10 cellular contexts compared by ENCODE assay signal in genomic region chr16:456891-457483, GRCh38. TPM values are rescaled to one million over a fixed set of nuclear protein-coding genes. Genes with fewer than 3 reads are reported as not detected.
DNase-seq lines count a peak whose midpoint lies in the region; ATAC-seq, FAIRE-seq and TF ChIP-seq lines count a peak whose summit lies in the region.
"Had no signal": no experiment of that assay in that cellular context is flagged by ENCODE, and none has a peak within 500 bp of the region (broad histone marks: within the 10 kb centered on the region; RNA-seq: fewer than 3 reads in every experiment).

No MANE protein-coding gene starts in this region.

- H3K4me3 ChIP-seq in HepG2 (replicated peaks in 1 of 3; ENCODE audit: insufficient read depth in 1 of 3, low read depth in 2 of 3, low read length in 3 of 3), result no peak overlapping the region
- H3K4me3 ChIP-seq in suprapubic skin, result no peak overlapping the region

- no peaks in the 10 kb centered on the region for H3K9me3 Mint-ChIP-seq in chondrocyte (ENCODE audit: low read depth)
- no peaks in the 10 kb centered on the region for H3K9me3 Mint-ChIP-seq in stimulated activated memory B cell treated with anti-CD40 and anti-IgM and Interleukin-4, amounts not matched to agents 10 μg/mL and 1 μg/mL and 100 μg/mL, for 72 hours

- peaks cover 6 to 11% of the 10 kb centered on the region in 2 experiments; a peak in 4 of 5 replicates for H3K36me3 ChIP-seq in HepG2 (replicated peaks in 1 of 2; ENCODE audit: control insufficient read depth in 1 of 2, insufficient read depth in 2 of 2, low read length in 2 of 2)
- peaks cover 9% of the 10 kb centered on the region for H3K36me3 ChIP-seq in suprapubic skin

- H3K4me2 ChIP-seq in HepG2 (ENCODE audit: low read depth, low read length), result no peak overlapping the region

- H3K27ac ChIP-seq in HepG2 (ENCODE audit: extremely low read length, insufficient read depth, low read length) (peak overlapping the region; percentile 38), suprapubic skin (peak overlapping the region; percentile 1)

- H3K79me2 ChIP-seq in HepG2 (ENCODE audit: insufficient read depth, low read length), result peaks cover 22% of the 10 kb centered on the region

- DNase-seq in NCI-H2029 treated with DMSO at 0.1 percent for 48 hours (lab: John Stamatoyannopoulos, UW), result peak; percentile 96
- DNase-seq in chondrocyte (ENCODE audit: low spot score), result no peak
- no peak for DNase-seq in HepG2 (ENCODE audit: low spot score)
- DNase-seq in suprapubic skin (ENCODE audit: low spot score in 2 of 2), result no peak
- DNase-seq in activated naive CD4-positive, alpha-beta T cell treated with anti-CD3 and anti-CD28 coated beads, Interleukin-2, amount 50 U/mL, for 16 hours, result no peak
- DNase-seq: activated CD4-positive, alpha-beta T cell treated with anti-CD3 and anti-CD28 coated beads for 1 hour; stimulated activated naive CD4-positive, alpha-beta T cell had no signal

- H3K4me1 Mint-ChIP-seq in chondrocyte (ENCODE audit: low read depth), result peaks cover 29% of the 10 kb centered on the region
- peaks cover 6% of the 10 kb centered on the region for H3K4me1 Mint-ChIP-seq in stimulated activated memory B cell treated with anti-CD40 and anti-IgM and Interleukin-4, amounts not matched to agents 10 μg/mL and 1 μg/mL and 100 μg/mL, for 72 hours

- TF ChIP-seq EP300 in HepG2 (IDR thresholded peaks at IDR 0.05; ENCODE audit: low read depth in 2 of 2, low read length in 2 of 2) (no peak), HepG2 (CRISPR knock-in tag; IDR thresholded peaks at IDR 0.05; ENCODE audit: borderline replicate concordance) (no peak), suprapubic skin (IDR thresholded peaks at IDR 0.05) (no peak)

- no peak for TF ChIP-seq POLR2A in HepG2 (IDR thresholded peaks at IDR 0.05; ENCODE audit: insufficient read depth in 1 of 2, low read depth in 2 of 2, low read length in 2 of 2)
- TF ChIP-seq POLR2A in suprapubic skin (IDR thresholded peaks at IDR 0.05), result no peak

- peaks cover 8% of the 10 kb centered on the region for H3K36me3 Mint-ChIP-seq in chondrocyte (ENCODE audit: low read depth)
- H3K36me3 Mint-ChIP-seq in stimulated activated memory B cell treated with anti-CD40 and anti-IgM and Interleukin-4, amounts not matched to agents 10 μg/mL and 1 μg/mL and 100 μg/mL, for 72 hours, result peaks cover 10% of the 10 kb centered on the region

- H3K4me1 ChIP-seq in HepG2 (ENCODE audit: insufficient read depth, low read length), result peaks cover 22% of the 10 kb centered on the region
- H3K4me1 ChIP-seq in suprapubic skin, result peaks cover 21% of the 10 kb centered on the region

- ATAC-seq in HepG2, result peak; percentile 46; the same call in 1 of the 3 replicates
- ATAC-seq in HG02973 (IDR thresholded peaks at IDR 0.05; ENCODE audit: unreplicated experiment), result no peak
- no peak for ATAC-seq in GM21381 (IDR thresholded peaks at IDR 0.05; ENCODE audit: unreplicated experiment)
- no peak for ATAC-seq in stimulated activated memory B cell treated with anti-CD40 and anti-IgM and Interleukin-4, amounts not matched to agents 10 μg/mL and 1 μg/mL and 100 μg/mL, for 72 hours

- no peaks in the 10 kb centered on the region for H4K20me1 ChIP-seq in HepG2 (ENCODE audit: insufficient read depth, low read length)

- H3K27me3 Mint-ChIP-seq in chondrocyte (ENCODE audit: low read depth), result no peaks in the 10 kb centered on the region
- no peaks in the 10 kb centered on the region for H3K27me3 Mint-ChIP-seq in stimulated activated memory B cell treated with anti-CD40 and anti-IgM and Interleukin-4, amounts not matched to agents 10 μg/mL and 1 μg/mL and 100 μg/mL, for 72 hours

- POLR2A ChIA-PET in HepG2 (lab: Yijun Ruan, JAX), result interaction anchor here (1.0 kb wide), 1 partner anchor 18 kb away, joined by 4 read pairs; no protein-coding TSS in a partner anchor

- H2AFZ ChIP-seq in HepG2 (ENCODE audit: low read length), result no peak overlapping the region

- in situ Hi-C loops in HepG2 (cut with HindIII; ENCODE audit: extremely low pct_ligation_motif_present, low pct_unique_long_range_greater_than_20kb), result no loop called here

- intact Hi-C loops in HepG2 (cut with micrococcal nuclease; ENCODE audit: unreplicated experiment), result no loop called here

- no peaks in the 10 kb centered on the region for H3K9me3 ChIP-seq in HepG2 (ENCODE audit: low read length)
- H3K9me3 ChIP-seq in suprapubic skin, result no peaks in the 10 kb centered on the region

- TF ChIP-seq CTCF in chondrocyte (IDR thresholded peaks at IDR 0.05) (no peak), HepG2 (CRISPR knock-in tag; IDR thresholded peaks at IDR 0.05) (no peak), suprapubic skin (IDR thresholded peaks at IDR 0.05) (no peak)

- no peak for TF ChIP-seq RAD21 in HepG2 (CRISPR knock-in tag; IDR thresholded peaks at IDR 0.05)

- BruUV-seq in HepG2 (replicated peaks; lab: Mats Ljungman, UMichigan), result no TSS peak

- CTCF ChIA-PET in HepG2 (lab: Yijun Ruan, JAX; ENCODE audit: low intra/inter-chr PET ratio, low total read pairs), result no interaction called here

- H3K27ac Mint-ChIP-seq in chondrocyte (ENCODE audit: unreplicated experiment), result peak overlapping the region; percentile 68
- no peak overlapping the region for H3K27ac Mint-ChIP-seq in stimulated activated memory B cell treated with anti-CD40 and anti-IgM and Interleukin-4, amounts not matched to agents 10 μg/mL and 1 μg/mL and 100 μg/mL, for 72 hours

- H3K4me3 Mint-ChIP-seq in chondrocyte (ENCODE audit: unreplicated experiment), result peak overlapping the region; percentile 3
- no peak overlapping the region for H3K4me3 Mint-ChIP-seq in stimulated activated memory B cell treated with anti-CD40 and anti-IgM and Interleukin-4, amounts not matched to agents 10 μg/mL and 1 μg/mL and 100 μg/mL, for 72 hours

- WGBS in HepG2 (ENCODE audit: low lambda C conversion rate), result 84% methylated on average over 11 of the region's 11 CpGs
- WGBS in suprapubic skin, result 64% methylated on average over 11 of the region's 11 CpGs

- no peaks in the 10 kb centered on the region for H3K27me3 ChIP-seq in HepG2 (ENCODE audit: control insufficient read depth in 1 of 2, insufficient read depth in 2 of 2, low read length in 2 of 2)
- no peaks in the 10 kb centered on the region for H3K27me3 ChIP-seq in suprapubic skin

- no peak for FAIRE-seq in HepG2 (lab: Jason Lieb, UNC)

- no peak overlapping the region for H3K9ac ChIP-seq in HepG2 (ENCODE audit: insufficient read depth, low read depth, low read length)

RNA-seq across cellular contexts. Expression of gene RAB11FIP3, which starts 31.5 kb away (rescaled TPM):
- 41.9 to 52.4 TPM (median 45.1 TPM) in 3 replicates for total RNA-seq in chondrocyte
- 48.4 and 57.6 TPM in 2 replicates for total RNA-seq in HepG2 (2016; rRNA removed; fragmentation: Illumina TruSeq; extraction: Trizol)
- 25.8 and 30.3 TPM in 2 replicates for total RNA-seq in HepG2 (2016; cell fraction: cytosol; rRNA removed; fragmentation: Illumina TruSeq; extraction: Trizol; ENCODE audit: low read depth)
- 44.0 and 58.9 TPM in 2 replicates for total RNA-seq in HepG2 (2016; cell fraction: insoluble cytoplasmic fraction; rRNA removed; fragmentation: Illumina TruSeq; extraction: Trizol)
- 40.2 and 41.5 TPM in 2 replicates for total RNA-seq in HepG2 (2016; cell fraction: membrane; rRNA removed; fragmentation: Illumina TruSeq; extraction: Trizol)
- 59.9 and 60.1 TPM in 2 replicates for total RNA-seq in HepG2 (2016; cell fraction: nucleus; rRNA removed; fragmentation: Illumina TruSeq; extraction: Trizol)
- 34.3 and 42.9 TPM in 2 replicates for polyA plus RNA-seq in HepG2 (2011; rRNA removed)
- polyA plus RNA-seq in HepG2 (2011; cell fraction: cytosol; rRNA removed), result 24.6 and 38.1 TPM in 2 replicates
- 166 and 200 TPM in 2 replicates for polyA plus RNA-seq in HepG2 (2011; cell fraction: nucleus; rRNA removed)
- 45.3 and 46.5 TPM in 2 replicates for polyA plus RNA-seq in HepG2 (2012)
- polyA plus RNA-seq in HepG2 (2016; cell fraction: cytosol; fragmentation: Illumina TruSeq; extraction: Trizol; ENCODE audit: low read depth), result 17.9 and 19.2 TPM in 2 replicates
- polyA plus RNA-seq in HepG2 (2016; cell fraction: insoluble cytoplasmic fraction; fragmentation: Illumina TruSeq; extraction: Trizol; ENCODE audit: low read depth), result 44.6 and 51.8 TPM in 2 replicates
- polyA plus RNA-seq in HepG2 (2016; cell fraction: membrane; fragmentation: Illumina TruSeq; extraction: Trizol; ENCODE audit: low read depth), result 28.0 and 28.9 TPM in 2 replicates
- 144 and 150 TPM in 2 replicates for polyA plus RNA-seq in HepG2 (2016; cell fraction: nucleus; fragmentation: Illumina TruSeq; extraction: Trizol; ENCODE audit: insufficient read depth, low read depth)
- polyA minus RNA-seq in HepG2 (2011; rRNA and poly(A)+ RNA removed; ENCODE audit: low replicate concordance), result 9.5 and 51.6 TPM in 2 replicates
- polyA minus RNA-seq in HepG2 (2011; cell fraction: cytosol; rRNA and poly(A)+ RNA removed), result 18.2 and 21.5 TPM in 2 replicates
- polyA minus RNA-seq in HepG2 (2011; cell fraction: nucleus; rRNA and poly(A)+ RNA removed), result 58.2 and 72.2 TPM in 2 replicates
- 10 to 100 TPM; 20.7 to 62.5 (median 29.1) TPM for total RNA-seq in suprapubic skin

RNA-seq across cellular contexts. Expression of gene DECR2, which starts 55.3 kb away (rescaled TPM):
- total RNA-seq in chondrocyte, result 21.8 to 25.1 TPM (median 22.2 TPM) in 3 replicates
- 27.8 and 36.3 TPM in 2 replicates for total RNA-seq in HepG2 (2016; rRNA removed; fragmentation: Illumina TruSeq; extraction: Trizol)
- 22.1 and 28.4 TPM in 2 replicates for total RNA-seq in HepG2 (2016; cell fraction: cytosol; rRNA removed; fragmentation: Illumina TruSeq; extraction: Trizol; ENCODE audit: low read depth)
- total RNA-seq in HepG2 (2016; cell fraction: insoluble cytoplasmic fraction; rRNA removed; fragmentation: Illumina TruSeq; extraction: Trizol), result 28.1 and 37.2 TPM in 2 replicates
- total RNA-seq in HepG2 (2016; cell fraction: membrane; rRNA removed; fragmentation: Illumina TruSeq; extraction: Trizol), result 22.1 and 27.1 TPM in 2 replicates
- 34.5 and 35.9 TPM in 2 replicates for total RNA-seq in HepG2 (2016; cell fraction: nucleus; rRNA removed; fragmentation: Illumina TruSeq; extraction: Trizol)
- 44.6 and 51.2 TPM in 2 replicates for polyA plus RNA-seq in HepG2 (2011; rRNA removed)
- 29.5 and 53.6 TPM in 2 replicates for polyA plus RNA-seq in HepG2 (2011; cell fraction: cytosol; rRNA removed)
- 220 and 244 TPM in 2 replicates for polyA plus RNA-seq in HepG2 (2011; cell fraction: nucleus; rRNA removed)
- 22.1 and 23.1 TPM in 2 replicates for polyA plus RNA-seq in HepG2 (2012)
- 13.3 and 15.1 TPM in 2 replicates for polyA plus RNA-seq in HepG2 (2016; cell fraction: cytosol; fragmentation: Illumina TruSeq; extraction: Trizol; ENCODE audit: low read depth)
- polyA plus RNA-seq in HepG2 (2016; cell fraction: insoluble cytoplasmic fraction; fragmentation: Illumina TruSeq; extraction: Trizol; ENCODE audit: low read depth), result 31.8 and 35.2 TPM in 2 replicates
- polyA plus RNA-seq in HepG2 (2016; cell fraction: membrane; fragmentation: Illumina TruSeq; extraction: Trizol; ENCODE audit: low read depth), result 19.1 and 19.5 TPM in 2 replicates
- 124 and 131 TPM in 2 replicates for polyA plus RNA-seq in HepG2 (2016; cell fraction: nucleus; fragmentation: Illumina TruSeq; extraction: Trizol; ENCODE audit: insufficient read depth, low read depth)
- 15.9 and 53.9 TPM in 2 replicates for polyA minus RNA-seq in HepG2 (2011; rRNA and poly(A)+ RNA removed; ENCODE audit: low replicate concordance)
- polyA minus RNA-seq in HepG2 (2011; cell fraction: cytosol; rRNA and poly(A)+ RNA removed), result 17.0 and 17.7 TPM in 2 replicates
- polyA minus RNA-seq in HepG2 (2011; cell fraction: nucleus; rRNA and poly(A)+ RNA removed), result 25.4 and 25.9 TPM in 2 replicates
- 10 to 100 TPM in 3 of 4 donors, 1 to 10 TPM in 1; 9.1 to 23.4 (median 12.3) TPM for total RNA-seq in suprapubic skin

RNA-seq across cellular contexts. Expression of gene NME4, which starts 60.0 kb away (rescaled TPM):
- total RNA-seq in chondrocyte (176 to 246 TPM (median 231 TPM) in 3 replicates), HepG2 (2016; rRNA removed; fragmentation: Illumina TruSeq; extraction: Trizol) (82.8 and 121 TPM in 2 replicates), suprapubic skin (10 to 100 TPM; 25.3 to 29.9 (median 27.7) TPM)
- total RNA-seq in HepG2 (2016; cell fraction: cytosol; rRNA removed; fragmentation: Illumina TruSeq; extraction: Trizol; ENCODE audit: low read depth), result 711 and 716 TPM in 2 replicates
- total RNA-seq in HepG2 (2016; cell fraction: insoluble cytoplasmic fraction; rRNA removed; fragmentation: Illumina TruSeq; extraction: Trizol), result 79.6 and 119 TPM in 2 replicates
- 463 and 513 TPM in 2 replicates for total RNA-seq in HepG2 (2016; cell fraction: membrane; rRNA removed; fragmentation: Illumina TruSeq; extraction: Trizol)
- 47.7 and 52.8 TPM in 2 replicates for total RNA-seq in HepG2 (2016; cell fraction: nucleus; rRNA removed; fragmentation: Illumina TruSeq; extraction: Trizol)
- polyA plus RNA-seq in HepG2 (2011; rRNA removed), result 263 and 275 TPM in 2 replicates
- 199 and 344 TPM in 2 replicates for polyA plus RNA-seq in HepG2 (2011; cell fraction: cytosol; rRNA removed)
- 245 and 274 TPM in 2 replicates for polyA plus RNA-seq in HepG2 (2011; cell fraction: nucleus; rRNA removed)
- 136 and 145 TPM in 2 replicates for polyA plus RNA-seq in HepG2 (2012)
- polyA plus RNA-seq in HepG2 (2016; cell fraction: cytosol; fragmentation: Illumina TruSeq; extraction: Trizol; ENCODE audit: low read depth), result 1,773 and 1,829 TPM in 2 replicates
- polyA plus RNA-seq in HepG2 (2016; cell fraction: insoluble cytoplasmic fraction; fragmentation: Illumina TruSeq; extraction: Trizol; ENCODE audit: low read depth), result 189 and 200 TPM in 2 replicates
- polyA plus RNA-seq in HepG2 (2016; cell fraction: membrane; fragmentation: Illumina TruSeq; extraction: Trizol; ENCODE audit: low read depth), result 997 and 1,012 TPM in 2 replicates
- 195 and 217 TPM in 2 replicates for polyA plus RNA-seq in HepG2 (2016; cell fraction: nucleus; fragmentation: Illumina TruSeq; extraction: Trizol; ENCODE audit: insufficient read depth, low read depth)
- polyA minus RNA-seq in HepG2 (2011; rRNA and poly(A)+ RNA removed; ENCODE audit: low replicate concordance), result 21.3 and 147 TPM in 2 replicates
- 51.2 and 63.8 TPM in 2 replicates for polyA minus RNA-seq in HepG2 (2011; cell fraction: cytosol; rRNA and poly(A)+ RNA removed)
- 27.2 and 27.9 TPM in 2 replicates for polyA minus RNA-seq in HepG2 (2011; cell fraction: nucleus; rRNA and poly(A)+ RNA removed)
